In the genomic region with DNA sequence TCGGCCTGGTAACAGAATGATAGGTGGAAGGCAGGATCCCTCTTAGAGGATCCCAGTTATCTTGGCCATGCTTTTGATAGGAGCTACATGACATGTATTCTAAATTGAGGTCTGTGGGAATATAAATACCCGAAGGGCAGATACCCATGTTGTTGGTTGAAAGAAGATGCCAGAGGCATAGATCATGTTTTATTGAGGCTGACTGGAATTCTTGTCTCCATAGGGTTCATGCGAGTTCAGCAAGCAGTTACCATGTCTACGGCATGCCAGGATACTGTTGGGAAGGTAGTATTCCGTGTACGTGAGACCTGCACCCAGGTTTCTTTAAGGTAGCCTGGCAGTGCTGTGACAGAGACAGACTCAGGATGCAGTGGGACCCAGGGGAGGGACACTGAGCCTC, we compare ENCODE assay signal across 22 cellular contexts.
"Had no signal": no experiment of that assay in that cellular context is flagged by ENCODE, and none has a peak within 500 bp of the region (broad histone marks: within the 10 kb centered on the region; RNA-seq: fewer than 3 reads in every experiment).

No MANE protein-coding gene starts in this region.

- H3K27ac ChIP-seq: body of pancreas, cardiac muscle cell, left lung, parathyroid adenoma, right lobe of liver, testis, vagina had no signal

- H3K4me3 ChIP-seq: body of pancreas, cardiac muscle cell, left lung, lung, right lobe of liver, smooth muscle cell, testis, vagina had no signal

- FAIRE-seq: endometrium, keratinocyte had no signal

- H2AFZ ChIP-seq: parathyroid adenoma had no signal

- H3K9ac ChIP-seq: parathyroid adenoma had no signal

- H3K4me2 ChIP-seq: smooth muscle cell had no signal

- H3K9me3 ChIP-seq: body of pancreas, left lung, right lobe of liver, testis, vagina had no signal

- DNase-seq: activated CD4-positive, alpha-beta T cell treated with anti-CD3 and anti-CD28 coated beads, Interleukin-2, amount 10 ng/mL, durations not matched to agents 7 days and 5 days; activated CD8-positive, alpha-beta T cell treated with anti-CD3 and anti-CD28 coated beads for 36 hours; activated gamma-delta T cell treated with Interleukin-2 at 50 U/mL for 16 hours; activated T-cell treated with anti-CD3 and anti-CD28 coated beads, Interleukin-2, amount 50 U/mL, for 1 hour; anterior cingulate cortex; body of pancreas; effector CD4-positive, alpha-beta T cell; left lung; right lobe of liver; stimulated activated CD4-positive, alpha-beta T cell treated with anti-CD3 and anti-CD28 coated beads, Interleukin-15, amount 100 ng/mL, for 24 hours; T-helper 17 cell; testis; trophoblast cell had no signal

- H3K79me2 ChIP-seq: parathyroid adenoma had no signal

- H3K36me3 ChIP-seq: cardiac muscle cell, right lobe of liver, vagina had no signal

- ATAC-seq: activated CD8-positive, alpha-beta T cell treated with anti-CD3 and anti-CD28 coated beads for 36 hours; body of pancreas; left lung; natural killer cell treated with Interleukin-12 subunit alpha and Interleukin-12 subunit beta and Interleukin-15 and Interleukin-18, amount 100 ng/mL, for 72 hours; right lobe of liver; stimulated activated memory B cell treated with anti-CD40 and anti-IgM and Interleukin-4, amounts not matched to agents 10 μg/mL and 1 μg/mL and 100 μg/mL, for 72 hours; T-helper 17 cell had no signal

- H3K4me1 ChIP-seq: parathyroid adenoma, right lobe of liver, testis, vagina had no signal

- H3K27me3 ChIP-seq: body of pancreas, cardiac muscle cell, left lung, right lobe of liver, testis, vagina had no signal
